In genomic region chr7:106657085-106657991, GRCh38 we compare ENCODE assay signal across 14 cellular contexts.
DNase-seq lines count a peak whose midpoint lies in the region; ATAC-seq, FAIRE-seq and TF ChIP-seq lines count a peak whose summit lies in the region.
"Had no signal": no experiment of that assay in that cellular context is flagged by ENCODE, and none has a peak within 500 bp of the region (broad histone marks: within the 10 kb centered on the region; RNA-seq: fewer than 3 reads in every experiment).

No MANE protein-coding gene starts in this region.

- FAIRE-seq in GM18507 (lab: Jason Lieb, UNC): peak; percentile 56

- H3K9me3 Mint-ChIP-seq in activated naive CD8-positive, alpha-beta T cell (ENCODE audit: low read depth): no peaks in the 10 kb centered on the region
- H3K9me3 Mint-ChIP-seq: T-helper 1 cell treated with Interleukin-12 subunit alpha and Interleukin-12 subunit beta and Interleukin-4 antibody, amounts not matched to agents 30 μg/mL and 1 μg/mL, for 36 hours had no signal

- in situ Hi-C loops in GM13976 (cut with MboI; ENCODE audit: low sequenced_read_pairs, unreplicated experiment): no loop called here

- ATAC-seq in GM18870 (IDR thresholded peaks at IDR 0.05; ENCODE audit: unreplicated experiment): no peak

- no peaks in the 10 kb centered on the region for H3K27me3 Mint-ChIP-seq in activated naive CD8-positive, alpha-beta T cell

- peak overlapping the region; percentile 76 for H3K27ac Mint-ChIP-seq in activated naive CD8-positive, alpha-beta T cell
- H3K27ac Mint-ChIP-seq: T-helper 1 cell treated with Interleukin-12 subunit alpha and Interleukin-12 subunit beta and Interleukin-4 antibody, amounts not matched to agents 30 μg/mL and 1 μg/mL, for 36 hours had no signal

- TF ChIP-seq CTCF in AG09309 (IDR thresholded peaks at IDR 0.05; ENCODE audit: control insufficient read depth, insufficient read depth, low read depth, low read length, missing control alignments): no peak
- TF ChIP-seq CTCF in GM13976 (IDR thresholded peaks at IDR 0.05; ENCODE audit: borderline replicate concordance, control extremely low read depth, extremely low read depth, insufficient read depth, missing control alignments): no peak

- H3K36me3 Mint-ChIP-seq in activated naive CD8-positive, alpha-beta T cell: no peaks in the 10 kb centered on the region

- peak overlapping the region; percentile 61 for H3K4me3 Mint-ChIP-seq in activated naive CD8-positive, alpha-beta T cell
- H3K4me3 Mint-ChIP-seq: T-helper 1 cell treated with Interleukin-12 subunit alpha and Interleukin-12 subunit beta and Interleukin-4 antibody, amounts not matched to agents 30 μg/mL and 1 μg/mL, for 36 hours had no signal

- peaks cover 35% of the 10 kb centered on the region for H3K4me1 Mint-ChIP-seq in activated naive CD8-positive, alpha-beta T cell (ENCODE audit: low read depth)

- DNase-seq in AG09309 (ENCODE audit: low read depth) (no peak), GM18507 (ENCODE audit: extremely low spot score, insufficient read length, low read depth) (no peak), iris pigment epithelial cell (ENCODE audit: low read depth) (peak; percentile 65), RKO (ENCODE audit: low spot score) (no peak), NCI-H187 (lab: John Stamatoyannopoulos, UW) (no peak), GM13976 (ENCODE audit: low spot score) (no peak)
- DNase-seq: activated gamma-delta T cell treated with Interleukin-2 at 50 U/mL for 16 hours, COR-L47, NCI-H510A treated with DMSO at 0.1 percent for 48 hours, occipital lobe, testis had no signal

- H3K4me3 ChIP-seq in AG09309 (ENCODE audit: control insufficient read depth, low read depth, low read length): peak overlapping the region; percentile 88; the same call in 1 of the 2 replicates
- H3K4me3 ChIP-seq: testis had no signal
